In genomic region chr17:19040350-19040749, GRCh38 we compare ENCODE assay signal across 2 cellular contexts. TPM values are rescaled to one million over a fixed set of nuclear protein-coding genes. Genes with fewer than 3 reads are reported as not detected.
"Had no signal": no experiment of that assay in that cellular context is flagged by ENCODE, and none has a peak within 500 bp of the region (broad histone marks: within the 10 kb centered on the region; RNA-seq: fewer than 3 reads in every experiment).

No MANE protein-coding gene starts in this region.

RNA-seq across cellular contexts. Expression of gene GRAP, which starts 6.4 kb away (rescaled TPM):
- total RNA-seq: hepatocyte, osteocyte had no signal
